19 cellular contexts compared by ENCODE assay signal in the genomic region with DNA sequence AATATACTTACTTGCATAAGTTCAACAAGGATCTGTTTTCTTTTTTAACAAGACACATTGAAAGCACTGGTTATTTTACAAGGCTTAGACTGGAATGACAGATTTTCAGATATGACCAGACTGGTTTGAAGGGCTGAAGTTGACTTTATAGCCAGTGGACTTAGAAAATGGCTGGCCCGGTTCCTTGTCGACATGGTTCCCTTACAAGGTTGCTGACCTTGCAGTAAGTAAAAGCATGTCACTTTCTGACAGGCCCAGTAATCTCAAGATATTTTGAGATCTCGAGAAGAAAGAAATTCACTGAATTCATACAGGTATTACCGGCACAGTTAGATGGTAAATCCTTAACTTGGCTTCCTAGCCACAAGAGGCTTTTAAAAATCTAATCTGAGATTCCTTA.
A peak's percentile ranks its signal among the peaks of the same experiment; 100 is the strongest.
DNase-seq lines count a peak whose midpoint lies in the region; ATAC-seq, FAIRE-seq and TF ChIP-seq lines count a peak whose summit lies in the region.
"Had no signal": no experiment of that assay in that cellular context is flagged by ENCODE, and none has a peak within 500 bp of the region (broad histone marks: within the 10 kb centered on the region; RNA-seq: fewer than 3 reads in every experiment).

No MANE protein-coding gene starts in this region.

- H3K4me2 ChIP-seq in A549 = no peak overlapping the region
- H3K4me2 ChIP-seq: GM23338 had no signal

- H3K36me3 ChIP-seq in lung (ENCODE audit: control insufficient read depth in 2 of 2, insufficient read depth in 2 of 2, low read length in 2 of 2) (no peaks in the 10 kb centered on the region), sigmoid colon (no peaks in the 10 kb centered on the region)

- 77% methylated on average over 4 of the region's 4 CpGs for WGBS in A549 (ENCODE audit: missing lambda C conversion rate)
- WGBS in lung, 2 donors = 75 to 89% methylated on average over 4 of the region's 4 CpGs
- 92 to 96% methylated on average over 4 of the region's 4 CpGs for WGBS in sigmoid colon, 2 donors

- no peak overlapping the region for H3K4me3 ChIP-seq in A549
- H3K4me3 ChIP-seq in lung = no peak overlapping the region
- no peak overlapping the region for H3K4me3 ChIP-seq in sigmoid colon
- H3K4me3 ChIP-seq: GM23338 had no signal

- intact Hi-C loops in sigmoid colon (cut with DNase I) = no loop called here

- no peak for ATAC-seq in A549
- ATAC-seq in lung (ENCODE audit: insufficient read depth, low FRiP score) = peak; percentile 66
- ATAC-seq in GM18873 (IDR thresholded peaks at IDR 0.05; ENCODE audit: low FRiP score, unreplicated experiment) = no peak
- ATAC-seq: GM23338, HCT116 had no signal

- TF ChIP-seq CTCF in A549 (IDR thresholded peaks at IDR 0.05) = no peak
- TF ChIP-seq CTCF in C4-2B (conservative IDR thresholded peaks at IDR 0.05) = no peak
- no peak for TF ChIP-seq CTCF in VCaP (conservative IDR thresholded peaks at IDR 0.05)
- no peak for TF ChIP-seq CTCF in lung (IDR thresholded peaks at IDR 0.05; ENCODE audit: control extremely low read depth, extremely low read depth)
- no peak for TF ChIP-seq CTCF in sigmoid colon (IDR thresholded peaks at IDR 0.05)

- no peaks in the 10 kb centered on the region for H3K27me3 ChIP-seq in lung (ENCODE audit: control insufficient read depth, insufficient read depth)
- H3K27me3 ChIP-seq in sigmoid colon = no peaks in the 10 kb centered on the region

- peaks cover 8% of the 10 kb centered on the region; the same call in 2 of the 3 replicates for H3K4me1 ChIP-seq in A549
- peaks cover 0 to 2% of the 10 kb centered on the region in 2 donors for H3K4me1 ChIP-seq in lung (ENCODE audit: control insufficient read depth in 2 of 2, insufficient read depth in 2 of 2, low read length in 2 of 2)
- H3K4me1 ChIP-seq in sigmoid colon = no peaks in the 10 kb centered on the region

- POLR2A ChIA-PET in A549 (lab: Yijun Ruan, JAX) = no interaction called here

- no peak for DNase-seq in A549 (ENCODE audit: low read depth in 1 of 2, low spot score in 1 of 2)
- DNase-seq in lung (ENCODE audit: low spot score) = no peak
- no peak for DNase-seq in sigmoid colon
- no peak for DNase-seq in activated CD4-positive, CD25-positive, alpha-beta regulatory T cell (lab: John Stamatoyannopoulos, UW)
- DNase-seq: AML-193; CD4-positive, alpha-beta memory T cell; DMS153; DMS79; GDM1; H7; HFFc6 had no signal

- H3K27ac ChIP-seq in A549 (no peak overlapping the region), C4-2B (peak overlapping the region; percentile 40; the same call in 1 of the 2 replicates), VCaP (peak overlapping the region; percentile 65), lung (ENCODE audit: low read depth in 1 of 2, low read length in 1 of 2) (no peak overlapping the region), sigmoid colon (no peak overlapping the region)

- no peak for TF ChIP-seq EP300 in A549 (IDR thresholded peaks at IDR 0.05)
- TF ChIP-seq EP300 in sigmoid colon (IDR thresholded peaks at IDR 0.05) = no peak

- TF ChIP-seq RAD21 in A549 (conservative IDR thresholded peaks at IDR 0.05 in 1 of 2, IDR thresholded peaks at IDR 0.05 in 1 of 2) = no peak

- no peak for TF ChIP-seq POLR2A in A549 (IDR thresholded peaks at IDR 0.05; ENCODE audit: low read length)
- TF ChIP-seq POLR2A in sigmoid colon (IDR thresholded peaks at IDR 0.05) = no peak

- no peak for FAIRE-seq in A549 (lab: Jason Lieb, UNC)
- FAIRE-seq: A204.1, GM12892, GM18507 had no signal

- CTCF ChIA-PET in A549 (lab: Yijun Ruan, JAX) = interaction anchor here (0.8 kb wide), 1 partner anchor 19 kb away, joined by 4 read pairs; no protein-coding TSS in a partner anchor

- no peaks in the 10 kb centered on the region for H3K9me3 ChIP-seq in A549
- H3K9me3 ChIP-seq in lung (ENCODE audit: control insufficient read depth in 2 of 2, insufficient read depth in 1 of 2, low read length in 1 of 2) = no peaks in the 10 kb centered on the region
- no peaks in the 10 kb centered on the region for H3K9me3 ChIP-seq in sigmoid colon

TF ChIP-seq in A549, 52 proteins besides CTCF, POLR2A, EP300 and RAD21:
- TF ChIP-seq HDAC2 (IDR thresholded peaks at IDR 0.05) (no peak), MAFK (IDR thresholded peaks at IDR 0.05; ENCODE audit: partially characterized antibody) (peak; percentile 53), POLR2AphosphoS2 (conservative IDR thresholded peaks at IDR 0.05; ENCODE audit: low read length) (no peak), MYC (IDR thresholded peaks at IDR 0.05; ENCODE audit: borderline replicate concordance, low read length) (no peak), KDM1A (IDR thresholded peaks at IDR 0.05; ENCODE audit: low read depth) (no peak), HOXB5 (CRISPR knock-in tag; IDR thresholded peaks at IDR 0.05) (no peak)
- TF ChIP-seq, protein P1, sequence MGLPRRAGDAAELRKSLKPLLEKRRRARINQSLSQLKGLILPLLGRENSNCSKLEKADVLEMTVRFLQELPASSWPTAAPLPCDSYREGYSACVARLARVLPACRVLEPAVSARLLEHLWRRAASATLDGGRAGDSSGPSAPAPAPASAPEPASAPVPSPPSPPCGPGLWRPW (IDR thresholded peaks at IDR 0.05) = no peak

Comparison
In these comparisons a context has a peak if more than half of its experiments do, and no peak if none do; other contexts are left out.
1. H3K27ac ChIP-seq: peak in C4-2B (single experiment) and VCaP (single experiment); none in A549 (0 of 2), lung (0 of 2) and sigmoid colon (0 of 4).